In the genomic region with DNA sequence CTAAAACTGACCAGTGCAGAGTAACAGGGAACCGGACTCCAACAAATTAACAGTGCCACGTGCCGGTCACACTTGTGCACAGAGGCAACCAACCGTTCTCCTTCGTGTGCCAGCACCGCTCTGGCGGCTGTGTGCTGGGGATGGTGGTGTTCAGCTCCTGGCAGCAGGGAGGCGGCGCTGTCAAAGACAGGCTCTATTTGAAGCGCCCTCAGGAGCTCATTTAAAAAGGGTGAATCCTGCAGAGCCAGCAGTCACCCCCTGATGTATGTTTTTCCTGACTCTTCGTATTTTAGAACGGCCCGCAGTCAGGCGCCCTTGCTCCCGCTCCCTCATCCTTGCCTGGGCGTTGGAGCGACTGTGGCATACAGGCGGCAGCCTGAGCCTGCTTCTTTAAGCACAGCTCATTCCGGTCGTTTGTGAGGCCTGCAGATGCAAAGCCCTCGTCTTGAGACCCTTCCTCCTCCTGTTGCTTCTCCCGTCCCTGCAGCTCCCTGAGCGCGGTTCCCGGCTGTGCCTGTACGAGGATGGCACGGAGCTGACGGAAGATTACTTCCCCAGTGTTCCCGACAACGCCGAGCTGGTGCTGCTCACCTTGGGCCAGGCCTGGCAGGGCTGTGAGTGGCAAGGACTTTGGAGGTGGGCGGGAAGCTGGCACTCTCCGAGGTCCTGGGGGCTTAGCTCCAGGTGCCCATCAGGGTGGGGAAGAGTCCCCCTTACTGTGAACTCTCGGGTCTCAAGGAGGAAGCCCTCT, we compare ENCODE assay signal across 1 cellular context.
TF ChIP-seq lines count a peak whose summit lies in the region.

No MANE protein-coding gene starts in this region.

TF ChIP-seq in IMR-90, 13 proteins besides CTCF, POLR2A, EP300 and RAD21:
- TF ChIP-seq MXI1 (IDR thresholded peaks at IDR 0.05; ENCODE audit: borderline replicate concordance, low read depth, low read length) (peak; percentile 47; the same call in 1 of the 2 replicates), BHLHE40 (IDR thresholded peaks at IDR 0.05; ENCODE audit: low read depth, low read length) (peak; percentile 38; the same call in 1 of the 2 replicates), NFE2L2 (IDR thresholded peaks at IDR 0.05; ENCODE audit: low read depth, low read length) (no peak)
